7 cellular contexts compared by ENCODE assay signal in genomic region chr6:116387374-116387773, GRCh38. TPM values are rescaled to one million over a fixed set of nuclear protein-coding genes. Genes with fewer than 3 reads are reported as not detected.
DNase-seq lines count a peak whose midpoint lies in the region; ATAC-seq and TF ChIP-seq lines count a peak whose summit lies in the region.

No MANE protein-coding gene starts in this region.

- no peaks in the 10 kb centered on the region for H3K9me3 ChIP-seq in osteoblast (ENCODE audit: low read depth, low read length)

- no peak for TF ChIP-seq CTCF in osteoblast (IDR thresholded peaks at IDR 0.05; ENCODE audit: extremely low read depth, low read depth, low read length)

- no peak for DNase-seq in T-cell
- DNase-seq in osteoblast (ENCODE audit: insufficient read length, low spot score, missing footprints) = no peak
- DNase-seq in central memory CD4-positive, alpha-beta T cell = no peak
- no peak for DNase-seq in nucleus accumbens (lab: John Stamatoyannopoulos, UW)
- DNase-seq in activated CD4-positive, alpha-beta T cell treated with anti-CD3 and anti-CD28 coated beads, Interleukin-2, amount 50 U/mL, for 4 hours = no peak

- H3K27me3 Mint-ChIP-seq in T-cell = peaks cover 0 to 7% of the 10 kb centered on the region in 2 donors

- H3K4me1 ChIP-seq in osteoblast (ENCODE audit: insufficient read depth, low read length) = peaks cover 64% of the 10 kb centered on the region

- POLR2A ChIA-PET in T-cell (lab: Charles Lee) = no interaction called here

- CTCF ChIA-PET in T-cell (lab: Charles Lee) = no interaction called here

- peaks cover 5 to 29% (median 18%) of the 10 kb centered on the region in 3 donors for H3K4me1 Mint-ChIP-seq in T-cell

- H3K27me3 ChIP-seq in osteoblast (ENCODE audit: insufficient read depth, low read length) = no peaks in the 10 kb centered on the region

- H3K36me3 Mint-ChIP-seq in T-cell = no peaks in the 10 kb centered on the region

- peak; percentile 45 for ATAC-seq in GM19324 (IDR thresholded peaks at IDR 0.05; ENCODE audit: low FRiP score, unreplicated experiment)
- peak; percentile 57 for ATAC-seq in HG02973 (IDR thresholded peaks at IDR 0.05; ENCODE audit: unreplicated experiment)
- no peak for ATAC-seq in T-cell (replicated peaks in 1 of 4)

- H4K20me1 ChIP-seq in osteoblast (ENCODE audit: insufficient read depth, low read length) = peaks cover 2% of the 10 kb centered on the region

- no peaks in the 10 kb centered on the region for H3K36me3 ChIP-seq in osteoblast (ENCODE audit: insufficient read depth, low read length)

- peak overlapping the region; percentile 24 to 68 for H3K27ac Mint-ChIP-seq in T-cell

- H3K4me3 Mint-ChIP-seq in T-cell = no peak overlapping the region

- peak overlapping the region; percentile 28 for H3K4me3 ChIP-seq in osteoblast (ENCODE audit: insufficient read depth, low read length)

- H2AFZ ChIP-seq in osteoblast (ENCODE audit: low read length) = no peak overlapping the region

- H3K79me2 ChIP-seq in osteoblast (ENCODE audit: insufficient read depth, low read length) = peaks cover 59% of the 10 kb centered on the region

- H3K9me3 Mint-ChIP-seq in T-cell = no peaks in the 10 kb centered on the region

- H3K4me2 ChIP-seq in osteoblast (ENCODE audit: insufficient read depth, low read length) = peak overlapping the region; percentile 73

- peak overlapping the region; percentile 94 for H3K27ac ChIP-seq in osteoblast (ENCODE audit: low read depth, low read length)

RNA-seq across cellular contexts. Expression of gene DSE, which starts 16.6 kb away (rescaled TPM):
- total RNA-seq in T-cell (1 to 10 TPM; 5.9 to 9.3 (median 7.4) TPM), osteoblast (193 and 229 TPM in 2 replicates)

Comparison
In these comparisons a context has a peak if more than half of its experiments do, and no peak if none do; other contexts are left out.
1. ATAC-seq: peak in GM19324 (single experiment) and HG02973 (single experiment); none in T-cell (0 of 4).
2. RNA of gene DSE, which starts 16.6 kb away (total RNA-seq): 193 to 229 TPM in osteoblast; 5.9 to 9.3 TPM in T-cell; every median in the first group is over 10 times any median in the second.